ENCODE assay signal across 26 cellular contexts in the genomic region with DNA sequence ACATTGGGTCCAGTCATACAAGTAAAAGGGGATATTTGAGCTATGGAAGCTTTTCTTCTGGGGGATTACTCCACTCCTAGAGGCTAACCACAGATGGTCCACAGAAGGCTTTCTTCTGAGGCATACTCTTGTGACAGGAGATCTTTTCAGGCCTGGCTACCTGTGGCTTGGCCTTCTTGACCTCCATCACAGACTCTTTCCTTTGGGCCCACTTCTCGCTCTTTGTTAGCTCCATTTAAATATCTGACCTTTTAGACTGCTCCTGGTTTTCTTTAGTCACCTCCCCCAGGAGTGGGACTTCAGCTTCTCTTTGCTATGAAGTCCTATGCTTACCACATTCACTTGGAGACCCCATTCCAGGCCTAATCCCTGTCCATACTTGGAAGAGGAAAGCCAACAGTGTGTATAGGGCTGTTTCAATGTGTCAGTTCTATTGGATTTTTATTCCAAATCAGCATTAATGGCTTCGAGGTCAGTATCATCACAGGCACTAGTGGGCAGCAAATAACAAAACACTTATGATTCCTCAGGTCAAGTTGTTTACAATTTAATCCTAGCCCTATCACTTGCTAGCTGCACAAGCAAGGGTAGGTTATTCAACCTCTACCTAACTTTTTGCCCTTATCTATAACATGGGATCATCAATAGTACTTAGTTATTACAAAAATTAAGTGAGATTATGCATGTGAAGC. TPM values are rescaled to one million over a fixed set of nuclear protein-coding genes. Genes with fewer than 3 reads are reported as not detected.
DNase-seq lines count a peak whose midpoint lies in the region; ATAC-seq, FAIRE-seq and TF ChIP-seq lines count a peak whose summit lies in the region.
"Had no signal": no experiment of that assay in that cellular context is flagged by ENCODE, and none has a peak within 500 bp of the region (broad histone marks: within the 10 kb centered on the region; RNA-seq: fewer than 3 reads in every experiment).

No MANE protein-coding gene starts in this region.

- peaks cover 12% of the 10 kb centered on the region for H3K9me3 Mint-ChIP-seq in Caco-2 (ENCODE audit: unreplicated experiment)
- H3K9me3 Mint-ChIP-seq: activated CD4-positive, alpha-beta memory T cell treated with anti-CD3 and anti-CD28 coated beads, Interleukin-2, amount 10 ng/mL, durations not matched to agents 7 days and 5 days had no signal

- FAIRE-seq in bronchial epithelial cell (lab: Jason Lieb, UNC) = no peak
- FAIRE-seq: endometrium, islet of Langerhans had no signal

- CTCF ChIA-PET in Caco-2 (lab: Charles Lee) = interaction anchor here (1.3 kb wide), 1 partner anchor 62 kb away, joined by 10 read pairs; no protein-coding TSS in a partner anchor

- H3K36me3 ChIP-seq in bronchial epithelial cell (ENCODE audit: control insufficient read depth, insufficient read depth, low read length) (no peaks in the 10 kb centered on the region), Caco-2 (ENCODE audit: control insufficient read depth, insufficient read depth, low read length) (no peaks in the 10 kb centered on the region; the same call in 1 of the 2 replicates)
- H3K36me3 ChIP-seq: brain microvascular endothelial cell, thyroid gland had no signal

- peaks cover 14% of the 10 kb centered on the region for H3K36me3 Mint-ChIP-seq in Caco-2 (ENCODE audit: insufficient read depth, unreplicated experiment)

- H3K4me1 ChIP-seq in Caco-2 = no peaks in the 10 kb centered on the region
- H3K4me1 ChIP-seq: thyroid gland had no signal

- no peaks in the 10 kb centered on the region for H3K9me3 ChIP-seq in Caco-2
- H3K9me3 ChIP-seq: thyroid gland had no signal

- BruUV-seq in Caco-2 (replicated peaks; lab: Mats Ljungman, UMichigan) = no TSS peak

- POLR2A ChIA-PET in Caco-2 (lab: Charles Lee) = no interaction called here

- H3K27me3 ChIP-seq in bronchial epithelial cell (ENCODE audit: control insufficient read depth, insufficient read depth, low read length) (no peaks in the 10 kb centered on the region), Caco-2 (replicated peaks; ENCODE audit: control insufficient read depth, insufficient read depth, low read length) (no peaks in the 10 kb centered on the region)
- H3K27me3 ChIP-seq: brain microvascular endothelial cell, thyroid gland had no signal

- no peak overlapping the region for H3K4me3 ChIP-seq in bronchial epithelial cell (ENCODE audit: low read depth, low read length)
- no peak overlapping the region for H3K4me3 ChIP-seq in Caco-2 (ENCODE audit: low read depth, low read length)
- H3K4me3 ChIP-seq: smooth muscle cell, thyroid gland had no signal

- intact Hi-C loops in sciatic nerve (cut with DNase I) (no loop called here), Caco-2 (cut with micrococcal nuclease; ENCODE audit: unreplicated experiment) (loop anchor here (1.0 kb wide), 1 partner anchor 62 kb away; no protein-coding TSS in a partner anchor)

- no peak overlapping the region for H3K4me3 Mint-ChIP-seq in Caco-2 (ENCODE audit: unreplicated experiment)
- H3K4me3 Mint-ChIP-seq: activated CD4-positive, alpha-beta memory T cell treated with anti-CD3 and anti-CD28 coated beads, Interleukin-2, amount 10 ng/mL, durations not matched to agents 7 days and 5 days; B cell had no signal

- TF ChIP-seq CTCF in bronchial epithelial cell (IDR thresholded peaks at IDR 0.05; ENCODE audit: insufficient read depth, low read length, severe bottlenecking) = peak; percentile 38
- no peak for TF ChIP-seq CTCF in Caco-2 (IDR thresholded peaks at IDR 0.05; ENCODE audit: insufficient read depth in 1 of 2, low read depth in 1 of 2, low read length in 1 of 2, severe bottlenecking in 1 of 2, unreplicated experiment in 1 of 2)

- peaks cover 9% of the 10 kb centered on the region for H3K4me1 Mint-ChIP-seq in Caco-2 (ENCODE audit: low read depth, unreplicated experiment)
- H3K4me1 Mint-ChIP-seq: activated CD4-positive, alpha-beta memory T cell treated with anti-CD3 and anti-CD28 coated beads, Interleukin-2, amount 10 ng/mL, durations not matched to agents 7 days and 5 days; B cell had no signal

- ATAC-seq in sciatic nerve (peak; percentile 51), GM18511 (IDR thresholded peaks at IDR 0.05; ENCODE audit: unreplicated experiment) (no peak), GM18861 (IDR thresholded peaks at IDR 0.05; ENCODE audit: unreplicated experiment) (no peak)

- no peak overlapping the region for H3K27ac Mint-ChIP-seq in Caco-2 (ENCODE audit: unreplicated experiment)
- H3K27ac Mint-ChIP-seq: activated CD4-positive, alpha-beta memory T cell treated with anti-CD3 and anti-CD28 coated beads, Interleukin-2, amount 10 ng/mL, durations not matched to agents 7 days and 5 days; B cell had no signal

- peak; percentile 30 for DNase-seq in DMS53 (lab: John Stamatoyannopoulos, UW)
- no peak for DNase-seq in DMS53 treated with DMSO at 0.1 percent for 48 hours (lab: John Stamatoyannopoulos, UW; ENCODE audit: unreplicated experiment)
- DNase-seq in bronchial epithelial cell (ENCODE audit: low read depth) = peak; percentile 17
- DNase-seq in foreskin melanocyte = peak; percentile 3
- no peak for DNase-seq in sciatic nerve (ENCODE audit: low spot score)
- no peak for DNase-seq in Caco-2
- DNase-seq: activated CD4-positive, alpha-beta memory T cell treated with anti-CD3 and anti-CD28 coated beads, Interleukin-2, amount 10 ng/mL, durations not matched to agents 7 days and 5 days; activated CD4-positive, CD25-positive, alpha-beta regulatory T cell; activated T-cell treated with anti-CD3 and anti-CD28 coated beads, Interleukin-2, amount 50 U/mL, for 1 hour; brain microvascular endothelial cell; foreskin fibroblast; GOT3; hypothalamus; stimulated activated CD4-positive, alpha-beta T cell treated with anti-CD3 and anti-CD28 coated beads, Interleukin-4, amount 100 ng/mL, for 24 hours; stimulated activated naive CD4-positive, alpha-beta T cell treated with Interleukin-2 at 50 U/mL for 16 hours; T1000; thyroid gland had no signal

- no peaks in the 10 kb centered on the region for H3K27me3 Mint-ChIP-seq in Caco-2 (ENCODE audit: insufficient read depth, unreplicated experiment)

RNA-seq across cellular contexts. Expression of gene GPC3, which starts 26.3 kb away (rescaled TPM):
- 0.26 and 0.90 TPM in 2 replicates for total RNA-seq in bronchial epithelial cell
- total RNA-seq in sciatic nerve = 84.2 TPM
- 233 and 266 TPM in 2 replicates for total RNA-seq in Caco-2 (2022)
- total RNA-seq: B cell, lung microvascular endothelial cell, M059J, NCI-H460 had no signal

Comparison
In these comparisons a context has a peak if more than half of its experiments do, and no peak if none do; other contexts are left out.
1. DNase-seq: peak in DMS53 (single experiment), bronchial epithelial cell (single experiment) and foreskin melanocyte (single experiment); none in DMS53 treated with DMSO at 0.1 percent for 48 hours (single experiment), sciatic nerve (single experiment) and Caco-2 (0 of 2).
2. RNA of gene GPC3, which starts 26.3 kb away (total RNA-seq): 233 to 266 TPM in Caco-2 and 84.2 TPM in sciatic nerve (single experiment); 0.26 to 0.90 TPM in bronchial epithelial cell; every median in the first group is over 10 times any median in the second.